Comparison of ENCODE assay signal across 14 cellular contexts in the genomic region with DNA sequence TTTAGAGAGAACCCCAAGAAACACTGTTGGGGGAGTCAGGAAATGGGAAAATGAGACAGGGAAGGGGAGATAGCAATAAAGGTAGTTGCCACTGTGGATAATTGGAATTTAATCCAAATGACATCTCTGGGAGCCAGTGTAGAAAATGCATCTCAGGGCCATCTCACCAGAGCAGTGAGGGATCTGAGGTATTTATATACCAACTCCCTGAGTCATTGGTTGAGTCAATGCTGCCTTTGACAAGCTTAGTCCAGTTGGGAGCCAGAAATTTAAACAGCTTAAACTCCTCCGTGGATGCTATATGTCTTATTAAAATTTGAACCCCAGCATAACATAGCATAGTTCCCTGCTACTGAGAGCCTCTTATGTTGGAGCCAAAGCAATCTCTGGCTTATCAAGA.
A peak's percentile ranks its signal among the peaks of the same experiment; 100 is the strongest.
DNase-seq lines count a peak whose midpoint lies in the region; ATAC-seq and TF ChIP-seq lines count a peak whose summit lies in the region.
"Had no signal": no experiment of that assay in that cellular context is flagged by ENCODE, and none has a peak within 500 bp of the region (broad histone marks: within the 10 kb centered on the region; RNA-seq: fewer than 3 reads in every experiment).

No MANE protein-coding gene starts in this region.

- H3K4me2 ChIP-seq in PC-3 (ENCODE audit: low read length): no peak overlapping the region
- H3K4me2 ChIP-seq: PC-9 had no signal

- ATAC-seq in PC-3: no peak
- ATAC-seq: GM12878 had no signal

- H3K9me2 ChIP-seq in PC-3 (replicated peaks; ENCODE audit: low read length): no peaks in the 10 kb centered on the region

- DNase-seq in H4 (ENCODE audit: low spot score) (peak; percentile 22), PC-3 (peak; percentile 43), epithelial cell of esophagus (ENCODE audit: low read depth) (peak; percentile 23), mesenteric fat pad (ENCODE audit: low spot score) (no peak), COR-L47 (lab: John Stamatoyannopoulos, UW) (no peak), NCI-H2171 (lab: John Stamatoyannopoulos, UW) (no peak), NCI-H2227 (lab: John Stamatoyannopoulos, UW; ENCODE audit: unreplicated experiment) (no peak)
- DNase-seq: Calu3, GDM1, NCI-H187 treated with DMSO at 0.1 percent for 48 hours, NCI-H748 treated with DMSO at 0.1 percent for 48 hours, PC-9, T-helper 1 cell had no signal

- H3K36me3 ChIP-seq in PC-3 (ENCODE audit: low read depth, low read length): no peaks in the 10 kb centered on the region

- H3F3A ChIP-seq in PC-3 (ENCODE audit: low read length, unreplicated experiment): no peaks in the 10 kb centered on the region

- TF ChIP-seq CTCF in PC-3 (conservative IDR thresholded peaks at IDR 0.05; ENCODE audit: low read depth, low read length) (no peak), epithelial cell of esophagus (IDR thresholded peaks at IDR 0.05; ENCODE audit: insufficient read depth, low read depth, low read length, missing control alignments) (no peak)

- intact Hi-C loops in PC-3 (cut with micrococcal nuclease): no loop called here

- no peak overlapping the region for H2AFZ ChIP-seq in PC-3 (ENCODE audit: low read length)
- H2AFZ ChIP-seq: PC-9 had no signal

- H4K20me1 ChIP-seq in PC-3 (ENCODE audit: low read length): no peaks in the 10 kb centered on the region

- CTCF ChIA-PET in PC-3 (lab: Charles Lee): no interaction called here

- no peak overlapping the region for H3K4me3 ChIP-seq in PC-3 (ENCODE audit: low read length)
- no peak overlapping the region for H3K4me3 ChIP-seq in epithelial cell of esophagus (ENCODE audit: low read length)
- H3K4me3 ChIP-seq: GM12878, PC-9 had no signal

- H3K4me1 ChIP-seq in PC-3 (ENCODE audit: insufficient read depth, low read length): peaks cover 21% of the 10 kb centered on the region

- H3K27ac ChIP-seq in PC-3 (ENCODE audit: low read length): no peak overlapping the region
- H3K27ac ChIP-seq: PC-9 had no signal

- no peaks in the 10 kb centered on the region for H3K9me3 ChIP-seq in PC-3 (ENCODE audit: low read length)

- H3K9ac ChIP-seq in PC-3 (ENCODE audit: low read length): no peak overlapping the region

- no peaks in the 10 kb centered on the region for H3K79me2 ChIP-seq in PC-3 (ENCODE audit: low read length)

- POLR2A ChIA-PET in PC-3 (lab: Charles Lee; ENCODE audit: unreplicated experiment): no interaction called here

- H3K27me3 ChIP-seq in PC-3 (ENCODE audit: low read length): no peaks in the 10 kb centered on the region

- no TSS peak for BruUV-seq in PC-3 (replicated peaks; lab: Mats Ljungman, UMichigan)

Comparison
In these comparisons a context has a peak if more than half of its experiments do, and no peak if none do; other contexts are left out.
1. DNase-seq: peak in H4 (single experiment), PC-3 (single experiment) and epithelial cell of esophagus (single experiment); none in mesenteric fat pad (single experiment), COR-L47 (single experiment), NCI-H2171 (single experiment) and NCI-H2227 (single experiment).